ENCODE assay signal across 2 cellular contexts in genomic region chr2:126106006-126106405, GRCh38.
TF ChIP-seq lines count a peak whose summit lies in the region.

No MANE protein-coding gene starts in this region.

TF ChIP-seq in HepG2, 621 proteins besides CTCF, POLR2A, EP300 and RAD21:
- TF ChIP-seq MNT (IDR thresholded peaks at IDR 0.05) (peak; percentile 69), PHB2 (IDR thresholded peaks at IDR 0.05; ENCODE audit: partially characterized antibody) (no peak), FOXJ3 (CRISPR knock-in tag; IDR thresholded peaks at IDR 0.05; ENCODE audit: borderline replicate concordance) (no peak), ZFP62 (CRISPR knock-in tag; IDR thresholded peaks at IDR 0.05) (no peak)
- TF ChIP-seq, protein P1, sequence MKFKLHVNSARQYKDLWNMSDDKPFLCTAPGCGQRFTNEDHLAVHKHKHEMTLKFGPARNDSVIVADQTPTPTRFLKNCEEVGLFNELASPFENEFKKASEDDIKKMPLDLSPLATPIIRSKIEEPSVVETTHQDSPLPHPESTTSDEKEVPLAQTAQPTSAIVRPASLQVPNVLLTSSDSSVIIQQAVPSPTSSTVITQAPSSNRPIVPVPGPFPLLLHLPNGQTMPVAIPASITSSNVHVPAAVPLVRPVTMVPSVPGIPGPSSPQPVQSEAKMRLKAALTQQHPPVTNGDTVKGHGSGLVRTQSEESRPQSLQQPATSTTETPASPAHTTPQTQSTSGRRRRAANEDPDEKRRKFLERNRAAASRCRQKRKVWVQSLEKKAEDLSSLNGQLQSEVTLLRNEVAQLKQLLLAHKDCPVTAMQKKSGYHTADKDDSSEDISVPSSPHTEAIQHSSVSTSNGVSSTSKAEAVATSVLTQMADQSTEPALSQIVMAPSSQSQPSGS (CRISPR knock-in tag; IDR thresholded peaks at IDR 0.05), result no peak

TF ChIP-seq in IMR-90, 13 proteins besides CTCF, POLR2A, EP300 and RAD21 (continued from another document):
- TF ChIP-seq, protein P2, sequence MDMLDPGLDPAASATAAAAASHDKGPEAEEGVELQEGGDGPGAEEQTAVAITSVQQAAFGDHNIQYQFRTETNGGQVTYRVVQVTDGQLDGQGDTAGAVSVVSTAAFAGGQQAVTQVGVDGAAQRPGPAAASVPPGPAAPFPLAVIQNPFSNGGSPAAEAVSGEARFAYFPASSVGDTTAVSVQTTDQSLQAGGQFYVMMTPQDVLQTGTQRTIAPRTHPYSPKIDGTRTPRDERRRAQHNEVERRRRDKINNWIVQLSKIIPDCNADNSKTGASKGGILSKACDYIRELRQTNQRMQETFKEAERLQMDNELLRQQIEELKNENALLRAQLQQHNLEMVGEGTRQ (IDR thresholded peaks at IDR 0.05; ENCODE audit: low read depth, low read length), result no peak
- no peak for TF ChIP-seq RCOR1 (IDR thresholded peaks at IDR 0.05; ENCODE audit: insufficient replicate concordance, low read length)
- no peak for TF ChIP-seq MAZ (IDR thresholded peaks at IDR 0.05; ENCODE audit: borderline replicate concordance, low read depth, low read length)
- TF ChIP-seq FOS (IDR thresholded peaks at IDR 0.05; ENCODE audit: low read depth, low read length), result no peak
